26 cellular contexts compared by ENCODE assay signal in genomic region chr21:41635874-41636273, GRCh38.
"Had no signal": no experiment of that assay in that cellular context is flagged by ENCODE, and none has a peak within 500 bp of the region (broad histone marks: within the 10 kb centered on the region; RNA-seq: fewer than 3 reads in every experiment).

No MANE protein-coding gene starts in this region.

- H3K4me3 Mint-ChIP-seq: activated CD4-positive, alpha-beta memory T cell treated with anti-CD3 and anti-CD28 coated beads for 36 hours; activated CD4-positive, alpha-beta T cell treated with anti-CD3 and anti-CD28 coated beads, Interleukin-2, amount 10 ng/mL, durations not matched to agents 7 days and 5 days; activated naive CD8-positive, alpha-beta T cell treated with anti-CD3 and anti-CD28 coated beads for 36 hours; activated T-cell treated with anti-CD3 and anti-CD28 coated beads, Interleukin-2, amount 50 U/mL, for 4 hours; T-cell had no signal

- H3K27ac ChIP-seq: brain microvascular endothelial cell, cardiac muscle cell, SK-N-MC, VCaP had no signal

- H3K36me3 ChIP-seq: brain microvascular endothelial cell, cardiac muscle cell had no signal

- H3K9me3 Mint-ChIP-seq: activated CD4-positive, alpha-beta memory T cell treated with anti-CD3 and anti-CD28 coated beads for 36 hours; activated CD4-positive, alpha-beta T cell treated with anti-CD3 and anti-CD28 coated beads, Interleukin-2, amount 10 ng/mL, durations not matched to agents 7 days and 5 days; activated naive CD8-positive, alpha-beta T cell treated with anti-CD3 and anti-CD28 coated beads for 36 hours; activated T-cell treated with anti-CD3 and anti-CD28 coated beads, Interleukin-2, amount 50 U/mL, for 4 hours; T-cell had no signal

- FAIRE-seq: colon had no signal

- ATAC-seq: activated T-cell treated with anti-CD3 and anti-CD28 coated beads, Interleukin-2, amount 50 U/mL, for 4 hours; T-cell had no signal

- H3K27me3 ChIP-seq: brain microvascular endothelial cell had no signal

- H3K4me3 ChIP-seq: cardiac muscle cell, SK-N-MC had no signal

- DNase-seq: activated CD4-positive, alpha-beta memory T cell treated with anti-CD3 and anti-CD28 coated beads for 36 hours; activated CD4-positive, alpha-beta T cell treated with anti-CD3 and anti-CD28 coated beads, Interleukin-2, amount 10 ng/mL, durations not matched to agents 7 days and 5 days; activated CD4-positive, CD25-positive, alpha-beta regulatory T cell; activated CD8-positive, alpha-beta memory T cell treated with anti-CD3 and anti-CD28 coated beads for 24 hours; activated effector memory CD4-positive, alpha-beta T cell treated with anti-CD3 and anti-CD28 coated beads, Interleukin-2, amount 50 U/mL, for 16 hours; activated naive CD4-positive, alpha-beta T cell treated with Interleukin-2 at 50 U/mL for 16 hours; activated naive CD8-positive, alpha-beta T cell treated with anti-CD3 and anti-CD28 coated beads for 36 hours; activated T-cell treated with anti-CD3 and anti-CD28 coated beads, Interleukin-2, amount 50 U/mL, for 4 hours; brain microvascular endothelial cell; cerebellar nuclear complex; NCI-H1092; NCI-H1417; NCI-H1930; NCI-H2171; NCI-H226; NCI-H526; NCI-H82; NK-92 treated with Interleukin-12 subunit alpha and Interleukin-12 subunit beta, amount 100 ng/mL, for 24 hours; OCI-M1; T-cell; T-helper 2 cell; T1000 had no signal

- H3K4me1 Mint-ChIP-seq: activated CD4-positive, alpha-beta T cell treated with anti-CD3 and anti-CD28 coated beads, Interleukin-2, amount 10 ng/mL, durations not matched to agents 7 days and 5 days; activated naive CD8-positive, alpha-beta T cell treated with anti-CD3 and anti-CD28 coated beads for 36 hours; T-cell had no signal

- H3K27ac Mint-ChIP-seq: activated CD4-positive, alpha-beta memory T cell treated with anti-CD3 and anti-CD28 coated beads for 36 hours; activated CD4-positive, alpha-beta T cell treated with anti-CD3 and anti-CD28 coated beads, Interleukin-2, amount 10 ng/mL, durations not matched to agents 7 days and 5 days; activated naive CD8-positive, alpha-beta T cell treated with anti-CD3 and anti-CD28 coated beads for 36 hours; T-cell had no signal

- H3K36me3 Mint-ChIP-seq: activated CD4-positive, alpha-beta memory T cell treated with anti-CD3 and anti-CD28 coated beads for 36 hours; activated naive CD8-positive, alpha-beta T cell treated with anti-CD3 and anti-CD28 coated beads for 36 hours; T-cell had no signal
